ENCODE assay signal across 1 cellular context in genomic region chr10:31808258-31809218, GRCh38.
TF ChIP-seq lines count a peak whose summit lies in the region.

No MANE protein-coding gene starts in this region.

TF ChIP-seq in K562, 482 proteins besides CTCF, POLR2A, EP300 and RAD21 (continued from another document):
- TF ChIP-seq, protein P1, sequence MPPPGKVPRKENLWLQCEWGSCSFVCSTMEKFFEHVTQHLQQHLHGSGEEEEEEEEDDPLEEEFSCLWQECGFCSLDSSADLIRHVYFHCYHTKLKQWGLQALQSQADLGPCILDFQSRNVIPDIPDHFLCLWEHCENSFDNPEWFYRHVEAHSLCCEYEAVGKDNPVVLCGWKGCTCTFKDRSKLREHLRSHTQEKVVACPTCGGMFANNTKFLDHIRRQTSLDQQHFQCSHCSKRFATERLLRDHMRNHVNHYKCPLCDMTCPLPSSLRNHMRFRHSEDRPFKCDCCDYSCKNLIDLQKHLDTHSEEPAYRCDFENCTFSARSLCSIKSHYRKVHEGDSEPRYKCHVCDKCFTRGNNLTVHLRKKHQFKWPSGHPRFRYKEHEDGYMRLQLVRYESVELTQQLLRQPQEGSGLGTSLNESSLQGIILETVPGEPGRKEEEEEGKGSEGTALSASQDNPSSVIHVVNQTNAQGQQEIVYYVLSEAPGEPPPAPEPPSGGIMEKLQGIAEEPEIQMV (tag; conservative IDR thresholded peaks at IDR 0.05; ENCODE audit: low read depth) = no peak
- TF ChIP-seq LARP7 (IDR thresholded peaks at IDR 0.05) (no peak), THAP7 (CRISPR knock-in tag; IDR thresholded peaks at IDR 0.05) (no peak), JUN (IDR thresholded peaks at IDR 0.05; ENCODE audit: borderline replicate concordance, low read depth, low read length) (no peak), JUN (CRISPR knock-in tag; IDR thresholded peaks at IDR 0.05; ENCODE audit: borderline replicate concordance) (no peak), KLF1 (tag; IDR thresholded peaks at IDR 0.05) (no peak), SMC3 (conservative IDR thresholded peaks at IDR 0.05; ENCODE audit: insufficient read depth, low read depth, low read length) (0 out of 2 replicates have a peak, but pooled peaks have one; percentile 34), KHSRP (IDR thresholded peaks at IDR 0.05) (no peak), KDM5B (IDR thresholded peaks at IDR 0.05; ENCODE audit: insufficient replicate concordance, low read depth, low read length) (no peak), ZNF354B (CRISPR knock-in tag; IDR thresholded peaks at IDR 0.05) (no peak), TRIM24 (IDR thresholded peaks at IDR 0.05) (peak in 1 of 2 experiments; percentile 22; a peak in 1 of 4 replicates), POLR2H (tag; IDR thresholded peaks at IDR 0.05; ENCODE audit: low read depth) (no peak), TCF15 (CRISPR knock-in tag; IDR thresholded peaks at IDR 0.05) (no peak)
- TF ChIP-seq, protein P2, sequence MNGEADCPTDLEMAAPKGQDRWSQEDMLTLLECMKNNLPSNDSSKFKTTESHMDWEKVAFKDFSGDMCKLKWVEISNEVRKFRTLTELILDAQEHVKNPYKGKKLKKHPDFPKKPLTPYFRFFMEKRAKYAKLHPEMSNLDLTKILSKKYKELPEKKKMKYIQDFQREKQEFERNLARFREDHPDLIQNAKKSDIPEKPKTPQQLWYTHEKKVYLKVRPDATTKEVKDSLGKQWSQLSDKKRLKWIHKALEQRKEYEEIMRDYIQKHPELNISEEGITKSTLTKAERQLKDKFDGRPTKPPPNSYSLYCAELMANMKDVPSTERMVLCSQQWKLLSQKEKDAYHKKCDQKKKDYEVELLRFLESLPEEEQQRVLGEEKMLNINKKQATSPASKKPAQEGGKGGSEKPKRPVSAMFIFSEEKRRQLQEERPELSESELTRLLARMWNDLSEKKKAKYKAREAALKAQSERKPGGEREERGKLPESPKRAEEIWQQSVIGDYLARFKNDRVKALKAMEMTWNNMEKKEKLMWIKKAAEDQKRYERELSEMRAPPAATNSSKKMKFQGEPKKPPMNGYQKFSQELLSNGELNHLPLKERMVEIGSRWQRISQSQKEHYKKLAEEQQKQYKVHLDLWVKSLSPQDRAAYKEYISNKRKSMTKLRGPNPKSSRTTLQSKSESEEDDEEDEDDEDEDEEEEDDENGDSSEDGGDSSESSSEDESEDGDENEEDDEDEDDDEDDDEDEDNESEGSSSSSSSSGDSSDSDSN (IDR thresholded peaks at IDR 0.05; ENCODE audit: borderline replicate concordance in 1 of 2, low read depth in 2 of 2, low read length in 2 of 2) = no peak
